Comparison of ENCODE assay signal across 24 cellular contexts in the genomic region with DNA sequence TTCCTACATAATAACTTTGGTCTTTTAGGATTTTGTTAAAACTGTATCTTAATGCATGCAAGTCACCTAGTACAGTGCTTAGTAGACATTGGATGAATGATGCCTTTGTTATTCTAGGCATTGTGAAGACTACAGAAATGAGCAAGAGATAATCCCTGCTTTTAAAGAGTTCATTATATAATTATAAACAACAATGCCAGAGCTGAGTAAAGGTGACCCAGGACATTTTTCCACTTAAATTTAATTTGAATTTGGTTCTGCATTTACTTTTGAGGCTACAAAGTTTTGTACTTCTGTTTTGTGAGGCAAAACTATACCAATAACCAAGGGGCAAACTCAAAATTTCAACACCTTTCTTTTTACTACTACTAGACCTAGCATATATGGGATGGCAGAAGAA.
"Had no signal": no experiment of that assay in that cellular context is flagged by ENCODE, and none has a peak within 500 bp of the region (broad histone marks: within the 10 kb centered on the region; RNA-seq: fewer than 3 reads in every experiment).

No MANE protein-coding gene starts in this region.

- H3K9me3 ChIP-seq: suprapubic skin, testis, thoracic aorta, thyroid gland, tibial artery, tibial nerve, transverse colon, upper lobe of left lung, upper lobe of right lung, uterus had no signal

- H3K27ac ChIP-seq: stomach, suprapubic skin, testis, thoracic aorta, thyroid gland, tibial artery, tibial nerve, transverse colon, upper lobe of left lung, upper lobe of right lung, uterus had no signal

- H3K4me3 ChIP-seq: stomach, suprapubic skin, testis, thoracic aorta, thyroid gland, tibial artery, tibial nerve, transverse colon, upper lobe of left lung, upper lobe of right lung, uterus had no signal

- ATAC-seq: stimulated activated effector memory CD8-positive, alpha-beta T cell treated with anti-CD3 and anti-CD28 coated beads, Interleukin-12 subunit alpha, Interleukin-12 subunit beta, amount 100 ng/mL, for 72 hours; stimulated activated memory B cell treated with anti-CD40 and anti-IgM and Interleukin-4, amounts not matched to agents 10 μg/mL and 1 μg/mL and 100 μg/mL, for 72 hours; stimulated activated naive B cell treated with anti-CD40 and anti-IgM and Interleukin-4, amounts not matched to agents 10 μg/mL and 1 μg/mL and 100 μg/mL, for 72 hours; stimulated activated naive CD8-positive, alpha-beta T cell treated with anti-CD3 and anti-CD28 coated beads, Interleukin-15, amount 100 ng/mL, for 72 hours; stimulated activated naive CD8-positive, alpha-beta T cell treated with anti-CD3 and anti-CD28 coated beads, Interleukin-15, Interleukin-2, amounts not matched to agents 100 U/mL and 50 U/mL, for 24 hours; upper lobe of right lung had no signal

- DNase-seq: stimulated activated CD4-positive, alpha-beta T cell treated with anti-CD3 and anti-CD28 coated beads, Interleukin-2, amount 100 ng/mL, for 48 hours; stimulated activated CD4-positive, alpha-beta T cell treated with anti-CD3 and anti-CD28 coated beads, Interleukin-4, amount 100 ng/mL, for 1 hour; stimulated activated CD4-positive, alpha-beta T cell treated with anti-CD3 and anti-CD28 coated beads, Interleukin-4, amount 100 ng/mL, for 24 hours; stimulated activated CD4-positive, alpha-beta T cell treated with anti-CD3 and anti-CD28 coated beads, Interleukin-4, amount 100 ng/mL, for 4 hours; stimulated activated CD8-positive, alpha-beta memory T cell treated with anti-CD3 and anti-CD28 coated beads, Interleukin-4, amount 100 ng/mL, for 48 hours; stimulated activated naive B cell treated with anti-CD40 and anti-IgM and Interleukin-4, amounts not matched to agents 10 μg/mL and 1 μg/mL and 100 μg/mL, for 72 hours; stimulated activated naive CD4-positive, alpha-beta T cell; stimulated activated naive CD4-positive, alpha-beta T cell treated with Interleukin-2 at 50 U/mL for 16 hours; stimulated activated naive CD8-positive, alpha-beta T cell treated with anti-CD3 and anti-CD28 coated beads, Interleukin-15, amount 100 ng/mL, for 72 hours; stimulated activated naive CD8-positive, alpha-beta T cell treated with anti-CD3 and anti-CD28 coated beads, Interleukin-15, Interleukin-2, amounts not matched to agents 100 U/mL and 50 U/mL, for 24 hours; stomach; substantia nigra; testis; thyroid gland; tibial artery; transverse colon; upper lobe of left lung; upper lobe of right lung; uterus had no signal

- H3K36me3 ChIP-seq: stomach, suprapubic skin, thoracic aorta, thyroid gland, tibial artery, tibial nerve, transverse colon, upper lobe of left lung, upper lobe of right lung, uterus had no signal

- H3K4me1 ChIP-seq: stomach, testis, thyroid gland, tibial artery, transverse colon, upper lobe of left lung, upper lobe of right lung, uterus had no signal

- H3K27me3 ChIP-seq: stomach, suprapubic skin, testis, thyroid gland, tibial artery, tibial nerve, transverse colon, upper lobe of left lung, upper lobe of right lung, uterus had no signal
